Comparison of ENCODE assay signal across 16 cellular contexts in genomic region chr16:50207652-50208051, GRCh38. TPM values are rescaled to one million over a fixed set of nuclear protein-coding genes. Genes with fewer than 3 reads are reported as not detected.
DNase-seq lines count a peak whose midpoint lies in the region; ATAC-seq and TF ChIP-seq lines count a peak whose summit lies in the region.
"Had no signal": no experiment of that assay in that cellular context is flagged by ENCODE, and none has a peak within 500 bp of the region (broad histone marks: within the 10 kb centered on the region; RNA-seq: fewer than 3 reads in every experiment).

No MANE protein-coding gene starts in this region.

- CTCF ChIA-PET in PC-3 (lab: Charles Lee): interaction anchor here (1.2 kb wide), 1 partner anchor 183 kb away, joined by 4 read pairs; the partner anchor contains the start of gene CNEP1R1

- POLR2A ChIA-PET in PC-3 (lab: Charles Lee; ENCODE audit: unreplicated experiment): no interaction called here

- TF ChIP-seq EP300 in esophagus muscularis mucosa (IDR thresholded peaks at IDR 0.05): no peak

- H4K20me1 ChIP-seq in PC-3 (ENCODE audit: low read length) (peaks cover 10% of the 10 kb centered on the region), osteoblast (ENCODE audit: insufficient read depth, low read length) (peaks cover 15% of the 10 kb centered on the region)

- BruUV-seq in PC-3 (replicated peaks; lab: Mats Ljungman, UMichigan): no TSS peak

- ATAC-seq in PC-3: peak; percentile 35
- ATAC-seq in GM19463 (IDR thresholded peaks at IDR 0.05; ENCODE audit: unreplicated experiment): no peak
- ATAC-seq: activated CD4-positive, alpha-beta T cell treated with anti-CD3 and anti-CD28 coated beads for 36 hours; stimulated activated naive CD8-positive, alpha-beta T cell treated with anti-CD3 and anti-CD28 coated beads, Interleukin-15, Interleukin-2, amounts not matched to agents 100 U/mL and 50 U/mL, for 24 hours had no signal

- H2AFZ ChIP-seq in PC-3 (ENCODE audit: low read length) (no peak overlapping the region), osteoblast (ENCODE audit: low read length) (no peak overlapping the region)

- H3K9ac ChIP-seq in PC-3 (ENCODE audit: low read length): no peak overlapping the region

- H3F3A ChIP-seq in PC-3 (ENCODE audit: low read length, unreplicated experiment): no peaks in the 10 kb centered on the region

- H3K4me1 ChIP-seq in PC-3 (ENCODE audit: insufficient read depth, low read length): peaks cover 39% of the 10 kb centered on the region
- peaks cover 46% of the 10 kb centered on the region for H3K4me1 ChIP-seq in osteoblast (ENCODE audit: insufficient read depth, low read length)
- H3K4me1 ChIP-seq in esophagus muscularis mucosa: peaks cover 58 to 79% (median 77%) of the 10 kb centered on the region in 4 donors

- peaks cover 48% of the 10 kb centered on the region for H3K79me2 ChIP-seq in PC-3 (ENCODE audit: low read length)
- H3K79me2 ChIP-seq in osteoblast (ENCODE audit: insufficient read depth, low read length): peaks cover 58% of the 10 kb centered on the region

- H3K4me3 ChIP-seq in PC-3 (ENCODE audit: low read length): no peak overlapping the region
- H3K4me3 ChIP-seq in osteoblast (ENCODE audit: insufficient read depth, low read length): no peak overlapping the region
- H3K4me3 ChIP-seq in esophagus muscularis mucosa: no peak overlapping the region

- H3K36me3 ChIP-seq in PC-3 (ENCODE audit: low read depth, low read length): no peaks in the 10 kb centered on the region
- peaks cover 5% of the 10 kb centered on the region for H3K36me3 ChIP-seq in osteoblast (ENCODE audit: insufficient read depth, low read length)
- H3K36me3 ChIP-seq in esophagus muscularis mucosa: peaks cover 0 to 12% (median 2%) of the 10 kb centered on the region in 4 donors

- DNase-seq in EL: peak; percentile 65
- peak; percentile 22 for DNase-seq in PC-3
- no peak for DNase-seq in epithelial cell of prostate (ENCODE audit: low read depth, low spot score)
- DNase-seq in osteoblast (ENCODE audit: insufficient read length, low spot score, missing footprints): no peak
- DNase-seq in GM20000 (ENCODE audit: low spot score): no peak
- no peak for DNase-seq in esophagus muscularis mucosa (ENCODE audit: extremely low spot score)
- no peak for DNase-seq in RKO (ENCODE audit: low spot score)
- DNase-seq: activated CD4-positive, alpha-beta T cell treated with anti-CD3 and anti-CD28 coated beads for 36 hours; COR-L47; cortex of kidney; GOT3; head of caudate nucleus; NCI-H1694; stimulated activated naive CD8-positive, alpha-beta T cell treated with anti-CD3 and anti-CD28 coated beads, Interleukin-15, Interleukin-2, amounts not matched to agents 100 U/mL and 50 U/mL, for 24 hours; SW 1271 had no signal

- 22% methylated on average over 3 of the region's 3 CpGs for WGBS in esophagus muscularis mucosa

- H3K27me3 ChIP-seq in PC-3 (ENCODE audit: low read length): no peaks in the 10 kb centered on the region
- no peaks in the 10 kb centered on the region for H3K27me3 ChIP-seq in osteoblast (ENCODE audit: insufficient read depth, low read length)
- H3K27me3 ChIP-seq in esophagus muscularis mucosa: no peaks in the 10 kb centered on the region

- H3K9me2 ChIP-seq in PC-3 (replicated peaks; ENCODE audit: low read length): no peaks in the 10 kb centered on the region

- TF ChIP-seq CTCF in PC-3 (conservative IDR thresholded peaks at IDR 0.05; ENCODE audit: low read depth, low read length): no peak
- no peak for TF ChIP-seq CTCF in osteoblast (IDR thresholded peaks at IDR 0.05; ENCODE audit: extremely low read depth, low read depth, low read length)
- TF ChIP-seq CTCF in GM20000 (IDR thresholded peaks at IDR 0.05; ENCODE audit: extremely low read depth, missing control alignments): no peak
- TF ChIP-seq CTCF in esophagus muscularis mucosa (IDR thresholded peaks at IDR 0.05): no peak

- H3K9me3 ChIP-seq in PC-3 (ENCODE audit: low read length) (no peaks in the 10 kb centered on the region), osteoblast (ENCODE audit: low read depth, low read length) (no peaks in the 10 kb centered on the region), esophagus muscularis mucosa (no peaks in the 10 kb centered on the region)

- H3K4me2 ChIP-seq in PC-3 (ENCODE audit: low read length): peak overlapping the region; percentile 31; the same call in 1 of the 2 replicates
- peak overlapping the region; percentile 51 for H3K4me2 ChIP-seq in osteoblast (ENCODE audit: insufficient read depth, low read length)

- TF ChIP-seq POLR2A in esophagus muscularis mucosa (IDR thresholded peaks at IDR 0.05; ENCODE audit: low read depth): no peak

- peak overlapping the region; percentile 18; the same call in 1 of the 2 replicates for H3K27ac ChIP-seq in PC-3 (ENCODE audit: low read length)
- H3K27ac ChIP-seq in epithelial cell of prostate: peak overlapping the region; percentile 5
- peak overlapping the region; percentile 56 for H3K27ac ChIP-seq in osteoblast (ENCODE audit: low read depth, low read length)
- H3K27ac ChIP-seq in esophagus muscularis mucosa (replicated peaks in 1 of 4): peak overlapping the region in 1 of 4 donors; percentile 8

- intact Hi-C loops in PC-3 (cut with micrococcal nuclease) (no loop called here), esophagus muscularis mucosa (cut with DNase I) (loop anchor here (2.0 kb wide), 1 partner anchor 49 kb away; no protein-coding TSS in a partner anchor)

RNA-seq across cellular contexts. Expression of gene TENT4B, which starts 54.5 kb away (rescaled TPM):
- total RNA-seq in PC-3 (2014; rRNA removed) (6.3 and 7.4 TPM in 2 replicates), osteoblast (8.5 and 10.1 TPM in 2 replicates), esophagus muscularis mucosa (10 to 100 TPM in 3 of 4 donors, 1 to 10 TPM in 1; 9.9 to 18.3 (median 16.7) TPM)

RNA-seq across cellular contexts. Expression of gene ADCY7, which starts 58.7 kb away (rescaled TPM):
- total RNA-seq in PC-3 (2014; rRNA removed) (13.1 and 14.1 TPM in 2 replicates), osteoblast (49.5 and 51.0 TPM in 2 replicates), esophagus muscularis mucosa (10 to 100 TPM; 12.3 to 17.4 (median 15.6) TPM)

Comparison
In these comparisons a context has a peak if more than half of its experiments do, and no peak if none do; other contexts are left out.
1. DNase-seq: peak in EL (single experiment) and PC-3 (single experiment); none in epithelial cell of prostate (single experiment), osteoblast (single experiment), GM20000 (single experiment), esophagus muscularis mucosa (single experiment) and RKO (single experiment).